Comparison of ENCODE assay signal across 2 cellular contexts in the genomic region with DNA sequence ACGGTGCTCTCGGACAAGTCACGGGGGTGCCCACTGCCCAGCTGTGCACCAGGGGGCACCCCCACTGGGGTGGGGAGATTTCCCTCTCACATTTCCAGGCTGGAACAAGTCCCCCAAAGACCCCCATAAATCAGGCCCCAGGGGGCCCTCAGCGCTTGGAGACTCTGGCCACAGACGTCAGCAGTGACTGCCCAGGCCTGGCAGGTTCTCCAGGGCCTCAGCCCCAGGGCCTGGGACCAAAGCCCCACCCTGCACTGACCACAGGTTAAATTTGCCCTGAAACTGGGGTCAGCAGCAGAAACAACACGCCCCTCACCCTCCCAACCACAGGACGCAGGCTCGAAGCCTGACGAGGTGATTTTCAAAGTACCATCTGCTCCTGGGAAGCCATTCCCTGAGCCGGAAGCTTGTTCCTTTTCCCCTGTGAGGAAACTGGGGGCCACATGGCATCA.
TF ChIP-seq lines count a peak whose summit lies in the region.

No MANE protein-coding gene starts in this region.

TF ChIP-seq in SK-N-SH, 30 proteins besides CTCF, POLR2A, EP300 and RAD21:
- TF ChIP-seq POLR2AphosphoS5 (IDR thresholded peaks at IDR 0.05; ENCODE audit: low read depth, low read length) (no peak), GABPA (IDR thresholded peaks at IDR 0.05; ENCODE audit: low read depth) (no peak), NFIC (IDR thresholded peaks at IDR 0.05; ENCODE audit: borderline replicate concordance) (no peak), MEF2A (IDR thresholded peaks at IDR 0.05; ENCODE audit: borderline replicate concordance, low read depth) (no peak), CHD2 (IDR thresholded peaks at IDR 0.05; ENCODE audit: low read length, partially characterized antibody) (peak; percentile 14)

TF ChIP-seq in SK-N-SH treated with all-trans-retinoic acid at 6 μM for 48 hours, 23 proteins besides CTCF, POLR2A, EP300 and RAD21:
- TF ChIP-seq ZNF8 (CRISPR knock-in tag; IDR thresholded peaks at IDR 0.05) (no peak), OSR1 (CRISPR knock-in tag; IDR thresholded peaks at IDR 0.05) (no peak), RARB (CRISPR knock-in tag; IDR thresholded peaks at IDR 0.05) (no peak), ISL1 (CRISPR knock-in tag; IDR thresholded peaks at IDR 0.05) (no peak)
- TF ChIP-seq, protein P1, sequence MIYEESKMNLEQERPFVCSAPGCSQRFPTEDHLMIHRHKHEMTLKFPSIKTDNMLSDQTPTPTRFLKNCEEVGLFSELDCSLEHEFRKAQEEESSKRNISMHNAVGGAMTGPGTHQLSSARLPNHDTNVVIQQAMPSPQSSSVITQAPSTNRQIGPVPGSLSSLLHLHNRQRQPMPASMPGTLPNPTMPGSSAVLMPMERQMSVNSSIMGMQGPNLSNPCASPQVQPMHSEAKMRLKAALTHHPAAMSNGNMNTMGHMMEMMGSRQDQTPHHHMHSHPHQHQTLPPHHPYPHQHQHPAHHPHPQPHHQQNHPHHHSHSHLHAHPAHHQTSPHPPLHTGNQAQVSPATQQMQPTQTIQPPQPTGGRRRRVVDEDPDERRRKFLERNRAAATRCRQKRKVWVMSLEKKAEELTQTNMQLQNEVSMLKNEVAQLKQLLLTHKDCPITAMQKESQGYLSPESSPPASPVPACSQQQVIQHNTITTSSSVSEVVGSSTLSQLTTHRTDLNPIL (CRISPR knock-in tag; IDR thresholded peaks at IDR 0.05; ENCODE audit: low read depth): no peak
